Comparison of ENCODE assay signal across 8 cellular contexts in genomic region chr2:169670937-169671336, GRCh38. TPM values are rescaled to one million over a fixed set of nuclear protein-coding genes. Genes with fewer than 3 reads are reported as not detected.
"Had no signal": no experiment of that assay in that cellular context is flagged by ENCODE, and none has a peak within 500 bp of the region (broad histone marks: within the 10 kb centered on the region; RNA-seq: fewer than 3 reads in every experiment).

No MANE protein-coding gene starts in this region.

- DNase-seq: GDM1, GF-D8 had no signal

- FAIRE-seq: G401.6, GM12878, GM12891, GM12892, GM18507, GM19239 had no signal

- H3K4me3 ChIP-seq: GM12878 had no signal

RNA-seq across cellular contexts. Expression of gene CFAP210, which starts 23.3 kb away (rescaled TPM):
- total RNA-seq: GM12878 had no signal
- polyA plus RNA-seq: GM12878 had no signal
